In the genomic region with DNA sequence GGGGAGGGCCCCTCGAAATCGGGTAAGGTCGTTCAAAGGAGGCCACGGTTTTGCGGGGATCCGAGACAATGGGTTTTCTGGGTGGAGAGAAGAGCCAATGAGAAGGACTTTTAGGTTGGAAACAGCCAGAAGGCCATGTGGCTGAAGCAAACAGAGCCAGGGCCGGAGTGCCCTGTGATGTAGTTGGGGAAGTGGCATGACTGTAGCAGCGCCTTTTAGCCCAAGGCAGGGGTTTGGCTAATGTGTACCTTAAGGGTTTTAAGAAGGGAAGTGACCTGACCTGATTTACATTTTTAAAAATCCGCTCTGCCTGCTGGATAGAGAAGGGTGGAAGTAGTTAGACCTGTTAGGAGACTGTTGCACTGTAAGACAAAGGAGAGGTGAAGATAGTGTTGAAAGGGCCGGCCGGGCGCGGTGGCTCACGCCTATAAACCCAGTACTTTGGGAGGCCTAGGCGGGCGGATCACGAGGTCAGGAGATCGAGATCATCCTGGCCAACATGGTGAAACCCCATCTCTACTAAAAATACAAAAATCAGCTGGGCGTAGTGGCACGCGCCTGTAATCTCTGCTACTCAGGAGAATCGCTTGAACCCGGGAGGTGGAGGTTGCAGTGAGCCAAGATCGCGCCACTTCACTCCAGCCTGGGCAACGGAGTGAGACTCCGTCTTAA, we compare ENCODE assay signal across 1 cellular context.
TF ChIP-seq lines count a peak whose summit lies in the region.

No MANE protein-coding gene starts in this region.

TF ChIP-seq in K562, 482 proteins besides CTCF, POLR2A, EP300 and RAD21 (continued from another document and continues in another):
- TF ChIP-seq, protein P1, sequence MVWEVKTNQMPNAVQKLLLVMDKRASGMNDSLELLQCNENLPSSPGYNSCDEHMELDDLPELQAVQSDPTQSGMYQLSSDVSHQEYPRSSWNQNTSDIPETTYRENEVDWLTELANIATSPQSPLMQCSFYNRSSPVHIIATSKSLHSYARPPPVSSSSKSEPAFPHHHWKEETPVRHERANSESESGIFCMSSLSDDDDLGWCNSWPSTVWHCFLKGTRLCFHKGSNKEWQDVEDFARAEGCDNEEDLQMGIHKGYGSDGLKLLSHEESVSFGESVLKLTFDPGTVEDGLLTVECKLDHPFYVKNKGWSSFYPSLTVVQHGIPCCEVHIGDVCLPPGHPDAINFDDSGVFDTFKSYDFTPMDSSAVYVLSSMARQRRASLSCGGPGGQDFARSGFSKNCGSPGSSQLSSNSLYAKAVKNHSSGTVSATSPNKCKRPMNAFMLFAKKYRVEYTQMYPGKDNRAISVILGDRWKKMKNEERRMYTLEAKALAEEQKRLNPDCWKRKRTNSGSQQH (CRISPR knock-in tag; IDR thresholded peaks at IDR 0.05), result 0 out of 2 replicates have a peak, but pooled peaks have one; percentile 34
- no peak for TF ChIP-seq ATF1 (CRISPR knock-in tag; IDR thresholded peaks at IDR 0.05)
- no peak for TF ChIP-seq ATF1 (tag; IDR thresholded peaks at IDR 0.05)
- TF ChIP-seq TAF15 (IDR thresholded peaks at IDR 0.05; ENCODE audit: low read depth, low read length), result no peak
- TF ChIP-seq, protein P2, sequence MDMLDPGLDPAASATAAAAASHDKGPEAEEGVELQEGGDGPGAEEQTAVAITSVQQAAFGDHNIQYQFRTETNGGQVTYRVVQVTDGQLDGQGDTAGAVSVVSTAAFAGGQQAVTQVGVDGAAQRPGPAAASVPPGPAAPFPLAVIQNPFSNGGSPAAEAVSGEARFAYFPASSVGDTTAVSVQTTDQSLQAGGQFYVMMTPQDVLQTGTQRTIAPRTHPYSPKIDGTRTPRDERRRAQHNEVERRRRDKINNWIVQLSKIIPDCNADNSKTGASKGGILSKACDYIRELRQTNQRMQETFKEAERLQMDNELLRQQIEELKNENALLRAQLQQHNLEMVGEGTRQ (CRISPR knock-in tag; IDR thresholded peaks at IDR 0.05), result no peak
- no peak for TF ChIP-seq NFRKB (IDR thresholded peaks at IDR 0.05; ENCODE audit: low read depth)
- no peak for TF ChIP-seq MCM2 (IDR thresholded peaks at IDR 0.05; ENCODE audit: low read depth)
- no peak for TF ChIP-seq SETDB1 (IDR thresholded peaks at IDR 0.05; ENCODE audit: low read length)
- TF ChIP-seq ZNF23 (CRISPR knock-in tag; IDR thresholded peaks at IDR 0.05), result no peak
- TF ChIP-seq RBM22 (IDR thresholded peaks at IDR 0.05; ENCODE audit: low read depth, low read length, poor library complexity, severe bottlenecking), result no peak
- TF ChIP-seq, protein P3, sequence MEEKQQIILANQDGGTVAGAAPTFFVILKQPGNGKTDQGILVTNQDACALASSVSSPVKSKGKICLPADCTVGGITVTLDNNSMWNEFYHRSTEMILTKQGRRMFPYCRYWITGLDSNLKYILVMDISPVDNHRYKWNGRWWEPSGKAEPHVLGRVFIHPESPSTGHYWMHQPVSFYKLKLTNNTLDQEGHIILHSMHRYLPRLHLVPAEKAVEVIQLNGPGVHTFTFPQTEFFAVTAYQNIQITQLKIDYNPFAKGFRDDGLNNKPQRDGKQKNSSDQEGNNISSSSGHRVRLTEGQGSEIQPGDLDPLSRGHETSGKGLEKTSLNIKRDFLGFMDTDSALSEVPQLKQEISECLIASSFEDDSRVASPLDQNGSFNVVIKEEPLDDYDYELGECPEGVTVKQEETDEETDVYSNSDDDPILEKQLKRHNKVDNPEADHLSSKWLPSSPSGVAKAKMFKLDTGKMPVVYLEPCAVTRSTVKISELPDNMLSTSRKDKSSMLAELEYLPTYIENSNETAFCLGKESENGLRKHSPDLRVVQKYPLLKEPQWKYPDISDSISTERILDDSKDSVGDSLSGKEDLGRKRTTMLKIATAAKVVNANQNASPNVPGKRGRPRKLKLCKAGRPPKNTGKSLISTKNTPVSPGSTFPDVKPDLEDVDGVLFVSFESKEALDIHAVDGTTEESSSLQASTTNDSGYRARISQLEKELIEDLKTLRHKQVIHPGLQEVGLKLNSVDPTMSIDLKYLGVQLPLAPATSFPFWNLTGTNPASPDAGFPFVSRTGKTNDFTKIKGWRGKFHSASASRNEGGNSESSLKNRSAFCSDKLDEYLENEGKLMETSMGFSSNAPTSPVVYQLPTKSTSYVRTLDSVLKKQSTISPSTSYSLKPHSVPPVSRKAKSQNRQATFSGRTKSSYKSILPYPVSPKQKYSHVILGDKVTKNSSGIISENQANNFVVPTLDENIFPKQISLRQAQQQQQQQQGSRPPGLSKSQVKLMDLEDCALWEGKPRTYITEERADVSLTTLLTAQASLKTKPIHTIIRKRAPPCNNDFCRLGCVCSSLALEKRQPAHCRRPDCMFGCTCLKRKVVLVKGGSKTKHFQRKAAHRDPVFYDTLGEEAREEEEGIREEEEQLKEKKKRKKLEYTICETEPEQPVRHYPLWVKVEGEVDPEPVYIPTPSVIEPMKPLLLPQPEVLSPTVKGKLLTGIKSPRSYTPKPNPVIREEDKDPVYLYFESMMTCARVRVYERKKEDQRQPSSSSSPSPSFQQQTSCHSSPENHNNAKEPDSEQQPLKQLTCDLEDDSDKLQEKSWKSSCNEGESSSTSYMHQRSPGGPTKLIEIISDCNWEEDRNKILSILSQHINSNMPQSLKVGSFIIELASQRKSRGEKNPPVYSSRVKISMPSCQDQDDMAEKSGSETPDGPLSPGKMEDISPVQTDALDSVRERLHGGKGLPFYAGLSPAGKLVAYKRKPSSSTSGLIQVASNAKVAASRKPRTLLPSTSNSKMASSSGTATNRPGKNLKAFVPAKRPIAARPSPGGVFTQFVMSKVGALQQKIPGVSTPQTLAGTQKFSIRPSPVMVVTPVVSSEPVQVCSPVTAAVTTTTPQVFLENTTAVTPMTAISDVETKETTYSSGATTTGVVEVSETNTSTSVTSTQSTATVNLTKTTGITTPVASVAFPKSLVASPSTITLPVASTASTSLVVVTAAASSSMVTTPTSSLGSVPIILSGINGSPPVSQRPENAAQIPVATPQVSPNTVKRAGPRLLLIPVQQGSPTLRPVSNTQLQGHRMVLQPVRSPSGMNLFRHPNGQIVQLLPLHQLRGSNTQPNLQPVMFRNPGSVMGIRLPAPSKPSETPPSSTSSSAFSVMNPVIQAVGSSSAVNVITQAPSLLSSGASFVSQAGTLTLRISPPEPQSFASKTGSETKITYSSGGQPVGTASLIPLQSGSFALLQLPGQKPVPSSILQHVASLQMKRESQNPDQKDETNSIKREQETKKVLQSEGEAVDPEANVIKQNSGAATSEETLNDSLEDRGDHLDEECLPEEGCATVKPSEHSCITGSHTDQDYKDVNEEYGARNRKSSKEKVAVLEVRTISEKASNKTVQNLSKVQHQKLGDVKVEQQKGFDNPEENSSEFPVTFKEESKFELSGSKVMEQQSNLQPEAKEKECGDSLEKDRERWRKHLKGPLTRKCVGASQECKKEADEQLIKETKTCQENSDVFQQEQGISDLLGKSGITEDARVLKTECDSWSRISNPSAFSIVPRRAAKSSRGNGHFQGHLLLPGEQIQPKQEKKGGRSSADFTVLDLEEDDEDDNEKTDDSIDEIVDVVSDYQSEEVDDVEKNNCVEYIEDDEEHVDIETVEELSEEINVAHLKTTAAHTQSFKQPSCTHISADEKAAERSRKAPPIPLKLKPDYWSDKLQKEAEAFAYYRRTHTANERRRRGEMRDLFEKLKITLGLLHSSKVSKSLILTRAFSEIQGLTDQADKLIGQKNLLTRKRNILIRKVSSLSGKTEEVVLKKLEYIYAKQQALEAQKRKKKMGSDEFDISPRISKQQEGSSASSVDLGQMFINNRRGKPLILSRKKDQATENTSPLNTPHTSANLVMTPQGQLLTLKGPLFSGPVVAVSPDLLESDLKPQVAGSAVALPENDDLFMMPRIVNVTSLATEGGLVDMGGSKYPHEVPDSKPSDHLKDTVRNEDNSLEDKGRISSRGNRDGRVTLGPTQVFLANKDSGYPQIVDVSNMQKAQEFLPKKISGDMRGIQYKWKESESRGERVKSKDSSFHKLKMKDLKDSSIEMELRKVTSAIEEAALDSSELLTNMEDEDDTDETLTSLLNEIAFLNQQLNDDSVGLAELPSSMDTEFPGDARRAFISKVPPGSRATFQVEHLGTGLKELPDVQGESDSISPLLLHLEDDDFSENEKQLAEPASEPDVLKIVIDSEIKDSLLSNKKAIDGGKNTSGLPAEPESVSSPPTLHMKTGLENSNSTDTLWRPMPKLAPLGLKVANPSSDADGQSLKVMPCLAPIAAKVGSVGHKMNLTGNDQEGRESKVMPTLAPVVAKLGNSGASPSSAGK (IDR thresholded peaks at IDR 0.05), result peak; percentile 55
- no peak for TF ChIP-seq FOSL1 (tag; conservative IDR thresholded peaks at IDR 0.05)
- TF ChIP-seq, protein P4, sequence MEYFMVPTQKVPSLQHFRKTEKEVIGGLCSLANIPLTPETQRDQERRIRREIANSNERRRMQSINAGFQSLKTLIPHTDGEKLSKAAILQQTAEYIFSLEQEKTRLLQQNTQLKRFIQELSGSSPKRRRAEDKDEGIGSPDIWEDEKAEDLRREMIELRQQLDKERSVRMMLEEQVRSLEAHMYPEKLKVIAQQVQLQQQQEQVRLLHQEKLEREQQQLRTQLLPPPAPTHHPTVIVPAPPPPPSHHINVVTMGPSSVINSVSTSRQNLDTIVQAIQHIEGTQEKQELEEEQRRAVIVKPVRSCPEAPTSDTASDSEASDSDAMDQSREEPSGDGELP (CRISPR knock-in tag; IDR thresholded peaks at IDR 0.05; ENCODE audit: borderline replicate concordance), result peak; percentile 45; the same call in 1 of the 2 replicates
- TF ChIP-seq, protein P5, sequence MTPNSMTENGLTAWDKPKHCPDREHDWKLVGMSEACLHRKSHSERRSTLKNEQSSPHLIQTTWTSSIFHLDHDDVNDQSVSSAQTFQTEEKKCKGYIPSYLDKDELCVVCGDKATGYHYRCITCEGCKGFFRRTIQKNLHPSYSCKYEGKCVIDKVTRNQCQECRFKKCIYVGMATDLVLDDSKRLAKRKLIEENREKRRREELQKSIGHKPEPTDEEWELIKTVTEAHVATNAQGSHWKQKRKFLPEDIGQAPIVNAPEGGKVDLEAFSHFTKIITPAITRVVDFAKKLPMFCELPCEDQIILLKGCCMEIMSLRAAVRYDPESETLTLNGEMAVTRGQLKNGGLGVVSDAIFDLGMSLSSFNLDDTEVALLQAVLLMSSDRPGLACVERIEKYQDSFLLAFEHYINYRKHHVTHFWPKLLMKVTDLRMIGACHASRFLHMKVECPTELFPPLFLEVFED (CRISPR knock-in tag; conservative IDR thresholded peaks at IDR 0.05), result no peak
- TF ChIP-seq DMBX1 (CRISPR knock-in tag; IDR thresholded peaks at IDR 0.05; ENCODE audit: borderline replicate concordance), result no peak
- TF ChIP-seq ZNF589 (CRISPR knock-in tag; IDR thresholded peaks at IDR 0.05; ENCODE audit: low read depth), result peak; percentile 46; the same call in 1 of the 2 replicates
- TF ChIP-seq BACH1 (tag; IDR thresholded peaks at IDR 0.05), result 0 out of 2 replicates have a peak, but pooled peaks have one; percentile 33
- TF ChIP-seq FOXP1 (CRISPR knock-in tag; IDR thresholded peaks at IDR 0.05), result no peak
- TF ChIP-seq, protein P6, sequence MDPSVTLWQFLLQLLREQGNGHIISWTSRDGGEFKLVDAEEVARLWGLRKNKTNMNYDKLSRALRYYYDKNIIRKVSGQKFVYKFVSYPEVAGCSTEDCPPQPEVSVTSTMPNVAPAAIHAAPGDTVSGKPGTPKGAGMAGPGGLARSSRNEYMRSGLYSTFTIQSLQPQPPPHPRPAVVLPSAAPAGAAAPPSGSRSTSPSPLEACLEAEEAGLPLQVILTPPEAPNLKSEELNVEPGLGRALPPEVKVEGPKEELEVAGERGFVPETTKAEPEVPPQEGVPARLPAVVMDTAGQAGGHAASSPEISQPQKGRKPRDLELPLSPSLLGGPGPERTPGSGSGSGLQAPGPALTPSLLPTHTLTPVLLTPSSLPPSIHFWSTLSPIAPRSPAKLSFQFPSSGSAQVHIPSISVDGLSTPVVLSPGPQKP (CRISPR knock-in tag; IDR thresholded peaks at IDR 0.05), result no peak
- TF ChIP-seq RHOXF2B (CRISPR knock-in tag; conservative IDR thresholded peaks at IDR 0.05), result no peak
- TF ChIP-seq RFX5 (IDR thresholded peaks at IDR 0.05; ENCODE audit: low read depth, low read length), result no peak
- TF ChIP-seq, protein P7, sequence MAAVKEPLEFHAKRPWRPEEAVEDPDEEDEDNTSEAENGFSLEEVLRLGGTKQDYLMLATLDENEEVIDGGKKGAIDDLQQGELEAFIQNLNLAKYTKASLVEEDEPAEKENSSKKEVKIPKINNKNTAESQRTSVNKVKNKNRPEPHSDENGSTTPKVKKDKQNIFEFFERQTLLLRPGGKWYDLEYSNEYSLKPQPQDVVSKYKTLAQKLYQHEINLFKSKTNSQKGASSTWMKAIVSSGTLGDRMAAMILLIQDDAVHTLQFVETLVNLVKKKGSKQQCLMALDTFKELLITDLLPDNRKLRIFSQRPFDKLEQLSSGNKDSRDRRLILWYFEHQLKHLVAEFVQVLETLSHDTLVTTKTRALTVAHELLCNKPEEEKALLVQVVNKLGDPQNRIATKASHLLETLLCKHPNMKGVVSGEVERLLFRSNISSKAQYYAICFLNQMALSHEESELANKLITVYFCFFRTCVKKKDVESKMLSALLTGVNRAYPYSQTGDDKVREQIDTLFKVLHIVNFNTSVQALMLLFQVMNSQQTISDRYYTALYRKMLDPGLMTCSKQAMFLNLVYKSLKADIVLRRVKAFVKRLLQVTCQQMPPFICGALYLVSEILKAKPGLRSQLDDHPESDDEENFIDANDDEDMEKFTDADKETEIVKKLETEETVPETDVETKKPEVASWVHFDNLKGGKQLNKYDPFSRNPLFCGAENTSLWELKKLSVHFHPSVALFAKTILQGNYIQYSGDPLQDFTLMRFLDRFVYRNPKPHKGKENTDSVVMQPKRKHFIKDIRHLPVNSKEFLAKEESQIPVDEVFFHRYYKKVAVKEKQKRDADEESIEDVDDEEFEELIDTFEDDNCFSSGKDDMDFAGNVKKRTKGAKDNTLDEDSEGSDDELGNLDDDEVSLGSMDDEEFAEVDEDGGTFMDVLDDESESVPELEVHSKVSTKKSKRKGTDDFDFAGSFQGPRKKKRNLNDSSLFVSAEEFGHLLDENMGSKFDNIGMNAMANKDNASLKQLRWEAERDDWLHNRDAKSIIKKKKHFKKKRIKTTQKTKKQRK (IDR thresholded peaks at IDR 0.05; ENCODE audit: borderline replicate concordance, low read depth, low read length), result no peak
- TF ChIP-seq PHTF2 (CRISPR knock-in tag; IDR thresholded peaks at IDR 0.05), result no peak
- TF ChIP-seq, protein P8, sequence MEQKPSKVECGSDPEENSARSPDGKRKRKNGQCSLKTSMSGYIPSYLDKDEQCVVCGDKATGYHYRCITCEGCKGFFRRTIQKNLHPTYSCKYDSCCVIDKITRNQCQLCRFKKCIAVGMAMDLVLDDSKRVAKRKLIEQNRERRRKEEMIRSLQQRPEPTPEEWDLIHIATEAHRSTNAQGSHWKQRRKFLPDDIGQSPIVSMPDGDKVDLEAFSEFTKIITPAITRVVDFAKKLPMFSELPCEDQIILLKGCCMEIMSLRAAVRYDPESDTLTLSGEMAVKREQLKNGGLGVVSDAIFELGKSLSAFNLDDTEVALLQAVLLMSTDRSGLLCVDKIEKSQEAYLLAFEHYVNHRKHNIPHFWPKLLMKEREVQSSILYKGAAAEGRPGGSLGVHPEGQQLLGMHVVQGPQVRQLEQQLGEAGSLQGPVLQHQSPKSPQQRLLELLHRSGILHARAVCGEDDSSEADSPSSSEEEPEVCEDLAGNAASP (IDR thresholded peaks at IDR 0.05), result no peak
- TF ChIP-seq TEAD2 (tag; IDR thresholded peaks at IDR 0.05), result no peak
- TF ChIP-seq ZNF384 (IDR thresholded peaks at IDR 0.05; ENCODE audit: low read depth, low read length), result no peak
- TF ChIP-seq ZBTB8A (IDR thresholded peaks at IDR 0.05; ENCODE audit: partially characterized antibody), result no peak
- 0 out of 2 replicates have a peak, but pooled peaks have one; percentile 39 for TF ChIP-seq ZC3H4 (CRISPR knock-in tag; IDR thresholded peaks at IDR 0.05; ENCODE audit: borderline replicate concordance)
- no peak for TF ChIP-seq ZNF830 (CRISPR knock-in tag; IDR thresholded peaks at IDR 0.05)
- no peak for TF ChIP-seq TAF9B (IDR thresholded peaks at IDR 0.05; ENCODE audit: partially characterized antibody)
- TF ChIP-seq IRF2 (CRISPR knock-in tag; IDR thresholded peaks at IDR 0.05), result no peak
